Comparison of ENCODE assay signal across 20 cellular contexts in genomic region chr4:149584703-149585102, GRCh38.
DNase-seq lines count a peak whose midpoint lies in the region; ATAC-seq and TF ChIP-seq lines count a peak whose summit lies in the region.
"Had no signal": no experiment of that assay in that cellular context is flagged by ENCODE, and none has a peak within 500 bp of the region (broad histone marks: within the 10 kb centered on the region; RNA-seq: fewer than 3 reads in every experiment).

No MANE protein-coding gene starts in this region.

- H4K20me1 ChIP-seq in smooth muscle cell (ENCODE audit: low read depth) = no peaks in the 10 kb centered on the region

- no peak overlapping the region for H3K27ac ChIP-seq in smooth muscle cell (ENCODE audit: low read depth)
- H3K27ac ChIP-seq: HL-60, RWPE1, SJCRH30 had no signal

- H3K4me3 ChIP-seq in adipocyte (ENCODE audit: low read length) = no peak overlapping the region
- no peak overlapping the region for H3K4me3 ChIP-seq in smooth muscle cell
- H3K4me3 ChIP-seq: GM12878, SJCRH30 had no signal

- H3K27me3 ChIP-seq in adipocyte (replicated peaks; ENCODE audit: control insufficient read depth, insufficient read depth, low read length) (no peaks in the 10 kb centered on the region), smooth muscle cell (ENCODE audit: low read depth) (no peaks in the 10 kb centered on the region)
- H3K27me3 ChIP-seq: SJCRH30 had no signal

- H2AFZ ChIP-seq in smooth muscle cell (ENCODE audit: low read depth) = peak overlapping the region; percentile 82

- no peaks in the 10 kb centered on the region for H3K79me2 ChIP-seq in smooth muscle cell (ENCODE audit: low read depth)

- no peaks in the 10 kb centered on the region for H3F3A ChIP-seq in smooth muscle cell (ENCODE audit: low read depth)

- H3K4me2 ChIP-seq in smooth muscle cell = peak overlapping the region; percentile 73

- H3K9ac ChIP-seq in adipocyte (ENCODE audit: low read length) = no peak overlapping the region
- H3K9ac ChIP-seq in smooth muscle cell (ENCODE audit: low read depth) = no peak overlapping the region

- H3K36me3 ChIP-seq in adipocyte (ENCODE audit: control insufficient read depth, insufficient read depth, low read length, severe bottlenecking) (no peaks in the 10 kb centered on the region), smooth muscle cell (ENCODE audit: low read depth) (no peaks in the 10 kb centered on the region)
- H3K36me3 ChIP-seq: SJCRH30 had no signal

- ATAC-seq in GM21737 (IDR thresholded peaks at IDR 0.05; ENCODE audit: unreplicated experiment) = no peak
- ATAC-seq in GM18502 (IDR thresholded peaks at IDR 0.05; ENCODE audit: poor library complexity, unreplicated experiment) = no peak
- ATAC-seq: GM12878, HCT116, PC-3 had no signal

- H3K4me1 ChIP-seq in adipocyte (ENCODE audit: control insufficient read depth, insufficient read depth, low read length) = peaks cover 10% of the 10 kb centered on the region
- H3K4me1 ChIP-seq in smooth muscle cell (ENCODE audit: low read depth) = peaks cover 15% of the 10 kb centered on the region
- H3K4me1 ChIP-seq: Caco-2, SJCRH30 had no signal

- 41% methylated on average over 1 of the region's 1 CpG for WGBS in smooth muscle cell (ENCODE audit: low lambda C conversion rate)

- DNase-seq in H4 (ENCODE audit: low spot score) (peak; percentile 10), adipocyte (ENCODE audit: low read depth) (peak; percentile 11), kidney glomerular epithelial cell (lab: John Stamatoyannopoulos, UW) (peak; percentile 26), smooth muscle cell (lab: John Stamatoyannopoulos, UW; ENCODE audit: unreplicated experiment) (no peak), NCI-H2227 treated with DMSO at 0.1 percent for 48 hours (lab: John Stamatoyannopoulos, UW) (no peak)
- DNase-seq: Caco-2; CD4-positive, CD25-positive, alpha-beta regulatory T cell; NCI-H1105 treated with DMSO at 0.1 percent for 48 hours; NCI-H1694 treated with DMSO at 0.1 percent for 48 hours; NCI-H2107; NCI-H446; NCI-H774; PC-3; SJCRH30 had no signal

- peaks cover 5% of the 10 kb centered on the region for H3K9me3 ChIP-seq in adipocyte (ENCODE audit: control insufficient read depth, low read length)
- peaks cover 3% of the 10 kb centered on the region for H3K9me3 ChIP-seq in smooth muscle cell (replicated peaks; ENCODE audit: low read depth)
- H3K9me3 ChIP-seq: Caco-2, SJCRH30 had no signal

- no peak for TF ChIP-seq CTCF in smooth muscle cell (IDR thresholded peaks at IDR 0.05; ENCODE audit: borderline replicate concordance, insufficient read depth, poor library complexity, severe bottlenecking)

Comparison
In these comparisons a context has a peak if more than half of its experiments do, and no peak if none do; other contexts are left out.
1. DNase-seq: peak in H4 (single experiment), adipocyte (single experiment) and kidney glomerular epithelial cell (single experiment); none in smooth muscle cell (single experiment) and NCI-H2227 treated with DMSO at 0.1 percent for 48 hours (single experiment).